In the genomic region with DNA sequence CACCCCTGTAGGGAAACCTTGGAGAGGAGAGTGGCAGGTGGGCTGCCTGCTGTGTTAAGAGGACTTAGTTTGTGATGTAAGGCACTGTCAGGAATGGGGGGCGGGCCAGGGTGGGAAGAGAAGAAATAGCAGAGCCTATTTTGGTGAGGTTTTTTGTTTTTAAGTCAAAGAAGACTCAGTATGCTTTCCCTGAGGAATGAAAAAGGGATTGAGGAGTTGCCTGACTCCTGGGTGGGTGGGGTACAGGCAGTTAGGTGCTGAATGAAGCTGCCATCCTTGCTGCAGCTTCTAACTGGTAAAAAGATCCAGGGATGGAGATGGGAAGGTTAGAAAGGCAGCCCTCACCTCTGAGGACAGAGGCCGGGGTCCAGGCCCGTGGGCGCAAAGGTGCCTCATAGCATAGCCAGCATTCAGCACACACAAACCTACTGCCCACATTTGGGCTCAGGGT, we compare ENCODE assay signal across 14 cellular contexts. TPM values are rescaled to one million over a fixed set of nuclear protein-coding genes. Genes with fewer than 3 reads are reported as not detected.
DNase-seq lines count a peak whose midpoint lies in the region; ATAC-seq and TF ChIP-seq lines count a peak whose summit lies in the region.
"Had no signal": no experiment of that assay in that cellular context is flagged by ENCODE, and none has a peak within 500 bp of the region (broad histone marks: within the 10 kb centered on the region; RNA-seq: fewer than 3 reads in every experiment).

No MANE protein-coding gene starts in this region.

- H3K4me3 Mint-ChIP-seq in stimulated activated naive CD8-positive, alpha-beta T cell treated with anti-CD3 and anti-CD28 coated beads, Interleukin-15, Interleukin-2, amounts not matched to agents 100 ng/mL and 50 ng/mL, for 24 hours: no peak overlapping the region
- H3K4me3 Mint-ChIP-seq: activated T-cell treated with anti-CD3 and anti-CD28 coated beads, Interleukin-2, amount 50 U/mL, for 72 hours had no signal

- no peak overlapping the region for H3K4me3 ChIP-seq in esophagus squamous epithelium
- H3K4me3 ChIP-seq: pancreas had no signal

- intact Hi-C loops in esophagus squamous epithelium (cut with DNase I): loop anchor here (10.0 kb wide), 1 partner anchor 230 kb away; no protein-coding TSS in a partner anchor
- intact Hi-C loops in sciatic nerve (cut with DNase I): loop anchor here (2.0 to 10.0 kb wide), 2 partner anchors 50 to 160 kb away; no protein-coding TSS in a partner anchor

- no peaks in the 10 kb centered on the region for H3K27me3 ChIP-seq in esophagus squamous epithelium
- H3K27me3 ChIP-seq: foreskin keratinocyte, pancreas had no signal

- WGBS in esophagus squamous epithelium, 2 donors: 98 to 100% methylated on average over 3 to 4 of the region's 4 CpGs

- peaks cover 66% of the 10 kb centered on the region for H3K36me3 Mint-ChIP-seq in stimulated activated naive CD8-positive, alpha-beta T cell treated with anti-CD3 and anti-CD28 coated beads, Interleukin-15, Interleukin-2, amounts not matched to agents 100 ng/mL and 50 ng/mL, for 24 hours (ENCODE audit: low read depth)

- no peak for ATAC-seq in stimulated activated naive CD8-positive, alpha-beta T cell treated with anti-CD3 and anti-CD28 coated beads, Interleukin-15, Interleukin-2, amounts not matched to agents 100 U/mL and 50 U/mL, for 24 hours
- no peak for ATAC-seq in sciatic nerve
- ATAC-seq: activated T-cell treated with anti-CD3 and anti-CD28 coated beads, Interleukin-2, amount 50 U/mL, for 72 hours; foreskin keratinocyte; left colon; pancreas had no signal

- H3K9me3 Mint-ChIP-seq in stimulated activated naive CD8-positive, alpha-beta T cell treated with anti-CD3 and anti-CD28 coated beads, Interleukin-15, Interleukin-2, amounts not matched to agents 100 ng/mL and 50 ng/mL, for 24 hours: no peaks in the 10 kb centered on the region
- H3K9me3 Mint-ChIP-seq: activated T-cell treated with anti-CD3 and anti-CD28 coated beads, Interleukin-2, amount 50 U/mL, for 72 hours had no signal

- TF ChIP-seq POLR2A in esophagus squamous epithelium (IDR thresholded peaks at IDR 0.05): no peak

- DNase-seq in stimulated activated naive CD8-positive, alpha-beta T cell treated with anti-CD3 and anti-CD28 coated beads, Interleukin-15, Interleukin-2, amounts not matched to agents 100 U/mL and 50 U/mL, for 24 hours: no peak
- DNase-seq in esophagus squamous epithelium (lab: John Stamatoyannopoulos, UW): no peak
- DNase-seq in sciatic nerve (ENCODE audit: low spot score): peak; percentile 37
- no peak for DNase-seq in DMS79 (lab: John Stamatoyannopoulos, UW)
- no peak for DNase-seq in activated CD4-positive, alpha-beta T cell treated with anti-CD3 and anti-CD28 coated beads, Interleukin-2, amount 50 U/mL, for 4 hours
- no peak for DNase-seq in KG1 (lab: John Stamatoyannopoulos, UW)
- no peak for DNase-seq in kidney tubule cell (ENCODE audit: low spot score)
- DNase-seq: activated T-cell treated with anti-CD3 and anti-CD28 coated beads, Interleukin-2, amount 50 U/mL, for 72 hours; dermis blood vessel endothelial cell; foreskin keratinocyte; left colon; NCI-H510A had no signal

- no peak for TF ChIP-seq CTCF in esophagus squamous epithelium (IDR thresholded peaks at IDR 0.05)

- no peaks in the 10 kb centered on the region for H3K27me3 Mint-ChIP-seq in stimulated activated naive CD8-positive, alpha-beta T cell treated with anti-CD3 and anti-CD28 coated beads, Interleukin-15, Interleukin-2, amounts not matched to agents 100 ng/mL and 50 ng/mL, for 24 hours

- H3K4me1 ChIP-seq in esophagus squamous epithelium: peaks cover 0 to 79% (median 22%) of the 10 kb centered on the region in 3 donors

- no peaks in the 10 kb centered on the region for H3K9me3 ChIP-seq in esophagus squamous epithelium
- H3K9me3 ChIP-seq: pancreas had no signal

- H3K36me3 ChIP-seq in esophagus squamous epithelium: peaks cover 5 to 63% (median 15%) of the 10 kb centered on the region in 3 donors

- peaks cover 7% of the 10 kb centered on the region for H3K4me1 Mint-ChIP-seq in stimulated activated naive CD8-positive, alpha-beta T cell treated with anti-CD3 and anti-CD28 coated beads, Interleukin-15, Interleukin-2, amounts not matched to agents 100 ng/mL and 50 ng/mL, for 24 hours (ENCODE audit: low read depth)

- peak overlapping the region; percentile 9 for H3K27ac Mint-ChIP-seq in stimulated activated naive CD8-positive, alpha-beta T cell treated with anti-CD3 and anti-CD28 coated beads, Interleukin-15, Interleukin-2, amounts not matched to agents 100 ng/mL and 50 ng/mL, for 24 hours

- H3K27ac ChIP-seq in esophagus squamous epithelium: peak overlapping the region; percentile 42 to 84 (median 77)
- H3K27ac ChIP-seq: foreskin keratinocyte, pancreas had no signal

RNA-seq across cellular contexts. Expression of a gene that starts 37.9 kb away (rescaled TPM):
- total RNA-seq in esophagus squamous epithelium (10 to 100 TPM; 30.4 to 84.7 (median 47.8) TPM), sciatic nerve (148 TPM)
